In genomic region chr10:122576291-122576690, GRCh38 we compare ENCODE assay signal across 29 cellular contexts. TPM values are rescaled to one million over a fixed set of nuclear protein-coding genes. Genes with fewer than 3 reads are reported as not detected.
"Had no signal": no experiment of that assay in that cellular context is flagged by ENCODE, and none has a peak within 500 bp of the region (broad histone marks: within the 10 kb centered on the region; RNA-seq: fewer than 3 reads in every experiment).

No MANE protein-coding gene starts in this region.

- H3K4me3 ChIP-seq: left ventricle myocardium inferior, lung, ovary, right atrium auricular region, right lobe of liver, skin epidermis, stomach, testis, thyroid gland, transverse colon, upper lobe of left lung, vagina had no signal

- FAIRE-seq: islet of Langerhans had no signal

- H3K36me3 ChIP-seq: left ventricle myocardium inferior, neutrophil, ovary, right atrium auricular region, right lobe of liver, stomach, thyroid gland, transverse colon, upper lobe of left lung, vagina had no signal

- H3K4me1 ChIP-seq: left ventricle myocardium inferior, right atrium auricular region, right lobe of liver, stomach, testis, thyroid gland, transverse colon, upper lobe of left lung, vagina had no signal

- H3K27me3 ChIP-seq: neutrophil, ovary, right atrium auricular region, right lobe of liver, stomach, testis, thyroid gland, transverse colon, upper lobe of left lung, vagina had no signal

- H3K9me3 ChIP-seq: neutrophil, ovary, right lobe of liver, testis, thyroid gland, transverse colon, upper lobe of left lung, vagina had no signal

- DNase-seq: hypothalamus; immature natural killer cell; left ventricle myocardium inferior; mesendoderm; occipital lobe; ovary; right lobe of liver; stimulated activated CD4-positive, alpha-beta T cell treated with anti-CD3 and anti-CD28 coated beads, Interleukin-12 subunit alpha, Interleukin-12 subunit beta, amount 100 ng/mL, for 4 hours; stimulated activated CD4-positive, alpha-beta T cell treated with anti-CD3 and anti-CD28 coated beads, Interleukin-15, amount 100 ng/mL, for 24 hours; stimulated activated CD4-positive, alpha-beta T cell treated with anti-CD3 and anti-CD28 coated beads, Interleukin-2, amount 100 ng/mL, for 24 hours; stimulated activated CD4-positive, alpha-beta T cell treated with anti-CD3 and anti-CD28 coated beads, Interleukin-4, amount 100 ng/mL, for 1 hour; stimulated activated naive B cell treated with anti-CD40 and anti-IgM and Interleukin-4, amounts not matched to agents 10 μg/mL and 1 μg/mL and 100 μg/mL, for 72 hours; stimulated activated naive CD8-positive, alpha-beta T cell treated with anti-CD3 and anti-CD28 coated beads, Interleukin-15, Interleukin-2, amounts not matched to agents 100 U/mL and 50 U/mL, for 24 hours; stomach; testis; thyroid gland; transverse colon; upper lobe of left lung had no signal

- H3K27ac ChIP-seq: left ventricle myocardium inferior, neutrophil, ovary, right atrium auricular region, right lobe of liver, skin epidermis, stomach, testis, thyroid gland, transverse colon, upper lobe of left lung, vagina had no signal

RNA-seq across cellular contexts. Expression of gene DMBT1, which starts 15.7 kb away (rescaled TPM):
- total RNA-seq: mesothelial cell of epicardium; mononuclear cell; naive thymus-derived CD8-positive, alpha-beta T cell; neural crest cell; pulmonary artery endothelial cell; vagina had no signal
- polyA plus RNA-seq: immature natural killer cell; naive thymus-derived CD8-positive, alpha-beta T cell had no signal
